Comparison of ENCODE assay signal across 15 cellular contexts in genomic region chr17:79971651-79972050, GRCh38.
DNase-seq lines count a peak whose midpoint lies in the region; ATAC-seq and TF ChIP-seq lines count a peak whose summit lies in the region.
"Had no signal": no experiment of that assay in that cellular context is flagged by ENCODE, and none has a peak within 500 bp of the region (broad histone marks: within the 10 kb centered on the region; RNA-seq: fewer than 3 reads in every experiment).

No MANE protein-coding gene starts in this region.

- POLR2A ChIA-PET in activated CD4-positive, alpha-beta T cell treated with anti-CD3 and anti-CD28 coated beads for 36 hours (lab: Charles Lee), result no interaction called here

- no peak for ATAC-seq in activated CD4-positive, alpha-beta T cell treated with anti-CD3 and anti-CD28 coated beads for 36 hours

- H3K27me3 ChIP-seq in left ventricle myocardium inferior (ENCODE audit: low read depth) (no peaks in the 10 kb centered on the region), right atrium auricular region (no peaks in the 10 kb centered on the region), dorsolateral prefrontal cortex (no peaks in the 10 kb centered on the region)
- H3K27me3 ChIP-seq: SJCRH30 had no signal

- H3K27ac ChIP-seq in left ventricle myocardium inferior (replicated peaks) (no peak overlapping the region), right atrium auricular region (no peak overlapping the region), dorsolateral prefrontal cortex (no peak overlapping the region)
- H3K27ac ChIP-seq: C4-2B, SJCRH30 had no signal

- peak; percentile 2 for DNase-seq in left ventricle myocardium inferior
- no peak for DNase-seq in right atrium auricular region (ENCODE audit: low spot score)
- peak in 7 of 10 donors; percentile 4 to 26 (median 16) for DNase-seq in dorsolateral prefrontal cortex
- DNase-seq in mesenteric fat pad (ENCODE audit: low spot score), result peak; percentile 43
- no peak for DNase-seq in NCI-H82 (lab: John Stamatoyannopoulos, UW)
- no peak for DNase-seq in activated CD4-positive, alpha-beta T cell treated with anti-CD3 and anti-CD28 coated beads for 36 hours
- no peak for DNase-seq in stimulated activated naive CD4-positive, alpha-beta T cell (lab: John Stamatoyannopoulos, UW)
- DNase-seq: NCI-H1092 treated with DMSO at 0.1 percent for 48 hours, NCI-H146, NCI-H2029 treated with DMSO at 0.1 percent for 48 hours, NCI-H2171, NCI-H774, RPMI8226, SJCRH30 had no signal

- H3K4me3 Mint-ChIP-seq in activated CD4-positive, alpha-beta T cell treated with anti-CD3 and anti-CD28 coated beads for 36 hours, result no peak overlapping the region

- no peak overlapping the region for H3K4me3 ChIP-seq in left ventricle myocardium inferior
- H3K4me3 ChIP-seq in right atrium auricular region, result no peak overlapping the region
- no peak overlapping the region for H3K4me3 ChIP-seq in dorsolateral prefrontal cortex
- H3K4me3 ChIP-seq: SJCRH30 had no signal

- H3K36me3 ChIP-seq in left ventricle myocardium inferior (peaks cover 11% of the 10 kb centered on the region), right atrium auricular region (no peaks in the 10 kb centered on the region)

- no peaks in the 10 kb centered on the region for H3K36me3 Mint-ChIP-seq in activated CD4-positive, alpha-beta T cell treated with anti-CD3 and anti-CD28 coated beads for 36 hours (ENCODE audit: low read depth)

- H3K27me3 Mint-ChIP-seq in activated CD4-positive, alpha-beta T cell treated with anti-CD3 and anti-CD28 coated beads for 36 hours, result no peaks in the 10 kb centered on the region

- H3K27ac Mint-ChIP-seq in activated CD4-positive, alpha-beta T cell treated with anti-CD3 and anti-CD28 coated beads for 36 hours, result no peak overlapping the region

- CTCF ChIA-PET in activated CD4-positive, alpha-beta T cell treated with anti-CD3 and anti-CD28 coated beads for 36 hours (lab: Charles Lee), result interaction anchor here (0.6 kb wide), 2 partner anchors 321 to 524 kb away, joined by 3 to 4 read pairs; no protein-coding TSS in a partner anchor

- intact Hi-C loops in left ventricle myocardium inferior (cut with micrococcal nuclease) (no loop called here), dorsolateral prefrontal cortex (cut with DNase I) (loop anchor here in 1 of 2 donors (5.0 kb wide), 1 partner anchor 129 kb away; no protein-coding TSS in a partner anchor)
- intact Hi-C loops in activated CD4-positive, alpha-beta T cell treated with anti-CD3 and anti-CD28 coated beads for 36 hours (cut with DNase I, micrococcal nuclease), result loop anchor here in 1 of 2 experiments (5.0 kb wide), 1 partner anchor 229 kb away; no protein-coding TSS in a partner anchor

- H3K4me1 ChIP-seq in left ventricle myocardium inferior (no peaks in the 10 kb centered on the region), right atrium auricular region (no peaks in the 10 kb centered on the region)
- H3K4me1 ChIP-seq: SJCRH30 had no signal

- H3K4me1 Mint-ChIP-seq in activated CD4-positive, alpha-beta T cell treated with anti-CD3 and anti-CD28 coated beads for 36 hours, result no peaks in the 10 kb centered on the region

- H3K9me3 Mint-ChIP-seq in activated CD4-positive, alpha-beta T cell treated with anti-CD3 and anti-CD28 coated beads for 36 hours (ENCODE audit: low read depth), result no peaks in the 10 kb centered on the region

- TF ChIP-seq CTCF in left ventricle myocardium inferior (IDR thresholded peaks at IDR 0.05; ENCODE audit: borderline replicate concordance) (no peak), right atrium auricular region (IDR thresholded peaks at IDR 0.05) (no peak), dorsolateral prefrontal cortex (IDR thresholded peaks at IDR 0.05 in 54 of 56, conservative IDR thresholded peaks at IDR 0.05 in 2 of 56; ENCODE audit: low read depth in 1 of 56, partially characterized antibody in 56 of 56) (no peak)

- H3K9me3 ChIP-seq in left ventricle myocardium inferior (replicated peaks) (no peaks in the 10 kb centered on the region), right atrium auricular region (no peaks in the 10 kb centered on the region)
- H3K9me3 ChIP-seq: SJCRH30 had no signal

Comparison
In these comparisons a context has a peak if more than half of its experiments do, and no peak if none do; other contexts are left out.
1. DNase-seq: peak in left ventricle myocardium inferior (single experiment), dorsolateral prefrontal cortex (7 of 10) and mesenteric fat pad (single experiment); none in right atrium auricular region (single experiment), NCI-H82 (single experiment), activated CD4-positive, alpha-beta T cell treated with anti-CD3 and anti-CD28 coated beads for 36 hours (single experiment) and stimulated activated naive CD4-positive, alpha-beta T cell (0 of 6).